ENCODE assay signal across 12 cellular contexts in genomic region chrX:119669424-119670037, GRCh38. TPM values are rescaled to one million over a fixed set of nuclear protein-coding genes. Genes with fewer than 3 reads are reported as not detected.
DNase-seq lines count a peak whose midpoint lies in the region; TF ChIP-seq lines count a peak whose summit lies in the region.
"Had no signal": no experiment of that assay in that cellular context is flagged by ENCODE, and none has a peak within 500 bp of the region (broad histone marks: within the 10 kb centered on the region; RNA-seq: fewer than 3 reads in every experiment).

No MANE protein-coding gene starts in this region.

- H3K36me3 ChIP-seq in tibial nerve (no peaks in the 10 kb centered on the region), H7 (replicated peaks; ENCODE audit: control insufficient read depth, insufficient read depth, low read length) (no peaks in the 10 kb centered on the region)

- no peaks in the 10 kb centered on the region for H3K9me3 ChIP-seq in tibial nerve

- peaks cover 62% of the 10 kb centered on the region for H3K4me1 Mint-ChIP-seq in osteocyte (ENCODE audit: unreplicated experiment)

- no peak overlapping the region for H3K4me3 Mint-ChIP-seq in osteocyte (ENCODE audit: unreplicated experiment)
- H3K4me3 Mint-ChIP-seq: type B pancreatic cell had no signal

- peak overlapping the region; percentile 15 for H3K27ac Mint-ChIP-seq in osteocyte (ENCODE audit: unreplicated experiment)
- H3K27ac Mint-ChIP-seq: type B pancreatic cell had no signal

- no peak for TF ChIP-seq CTCF in fibroblast of pulmonary artery (IDR thresholded peaks at IDR 0.05; ENCODE audit: low read length, missing control alignments)
- no peak for TF ChIP-seq CTCF in osteocyte (IDR thresholded peaks at IDR 0.05)
- no peak for TF ChIP-seq CTCF in tibial nerve (IDR thresholded peaks at IDR 0.05)

- H3K4me3 ChIP-seq in fibroblast of pulmonary artery (replicated peaks; ENCODE audit: low read depth, low read length) (no peak overlapping the region), tibial nerve (no peak overlapping the region), H7 (ENCODE audit: insufficient read depth, low read depth, low read length) (no peak overlapping the region)

- no peaks in the 10 kb centered on the region for H3K36me3 Mint-ChIP-seq in osteocyte (ENCODE audit: unreplicated experiment)

- WGBS in tibial nerve, 2 donors: 20 to 40% methylated on average over 2 to 6 of the region's 6 CpGs

- DNase-seq in NCI-H748 (lab: John Stamatoyannopoulos, UW; ENCODE audit: unreplicated experiment): peak; percentile 61
- DNase-seq in NCI-H748 treated with DMSO at 0.1 percent for 48 hours (lab: John Stamatoyannopoulos, UW): no peak
- DNase-seq in SHP77 (lab: John Stamatoyannopoulos, UW): peak; percentile 36 to 61
- DNase-seq in fibroblast of pulmonary artery (ENCODE audit: low read depth): peak; percentile 44
- no peak for DNase-seq in osteocyte (ENCODE audit: extremely low spot score, unreplicated experiment)
- no peak for DNase-seq in tibial nerve (ENCODE audit: low spot score in 2 of 2)
- no peak for DNase-seq in NCI-H82 (lab: John Stamatoyannopoulos, UW)
- no peak for DNase-seq in H7
- DNase-seq: central memory CD4-positive, alpha-beta T cell; NCI-H1417 treated with DMSO at 0.1 percent for 48 hours; RPMI8226 had no signal

- H3K4me1 ChIP-seq in tibial nerve: peaks cover 0 to 18% (median 0%) of the 10 kb centered on the region in 4 donors

- peak overlapping the region in 1 of 4 donors; percentile 37 for H3K27ac ChIP-seq in tibial nerve

- TF ChIP-seq POLR2A in tibial nerve (IDR thresholded peaks at IDR 0.05): no peak

- no peaks in the 10 kb centered on the region for H3K9me3 Mint-ChIP-seq in osteocyte (ENCODE audit: unreplicated experiment)
- H3K9me3 Mint-ChIP-seq: type B pancreatic cell had no signal

- H3K27me3 ChIP-seq in tibial nerve: no peaks in the 10 kb centered on the region
- no peaks in the 10 kb centered on the region for H3K27me3 ChIP-seq in H7 (ENCODE audit: control insufficient read depth, insufficient read depth, low read length)

- H3K27me3 Mint-ChIP-seq in osteocyte (ENCODE audit: unreplicated experiment): no peaks in the 10 kb centered on the region
- H3K27me3 Mint-ChIP-seq: type B pancreatic cell had no signal

- peak in 1 of 2 donors; percentile 25 for TF ChIP-seq EP300 in tibial nerve (IDR thresholded peaks at IDR 0.05)

RNA-seq across cellular contexts. Expression of gene SEPTIN6, which starts 23.4 kb away (rescaled TPM):
- total RNA-seq in osteocyte: 53.8 and 56.2 TPM in 2 replicates
- 10 to 100 TPM; 18.8 to 35.8 (median 29.7) TPM for total RNA-seq in tibial nerve
- total RNA-seq in H7 (2014; rRNA removed; shearing (Covaris generic)): 26.9 and 41.7 TPM in 2 replicates

Comparison
In these comparisons a context has a peak if more than half of its experiments do, and no peak if none do; other contexts are left out.
1. DNase-seq: peak in NCI-H748 (single experiment), SHP77 (2 of 2) and fibroblast of pulmonary artery (single experiment); none in NCI-H748 treated with DMSO at 0.1 percent for 48 hours (single experiment), osteocyte (single experiment), tibial nerve (0 of 2), NCI-H82 (single experiment) and H7 (single experiment).